ENCODE assay signal across 21 cellular contexts in the genomic region with DNA sequence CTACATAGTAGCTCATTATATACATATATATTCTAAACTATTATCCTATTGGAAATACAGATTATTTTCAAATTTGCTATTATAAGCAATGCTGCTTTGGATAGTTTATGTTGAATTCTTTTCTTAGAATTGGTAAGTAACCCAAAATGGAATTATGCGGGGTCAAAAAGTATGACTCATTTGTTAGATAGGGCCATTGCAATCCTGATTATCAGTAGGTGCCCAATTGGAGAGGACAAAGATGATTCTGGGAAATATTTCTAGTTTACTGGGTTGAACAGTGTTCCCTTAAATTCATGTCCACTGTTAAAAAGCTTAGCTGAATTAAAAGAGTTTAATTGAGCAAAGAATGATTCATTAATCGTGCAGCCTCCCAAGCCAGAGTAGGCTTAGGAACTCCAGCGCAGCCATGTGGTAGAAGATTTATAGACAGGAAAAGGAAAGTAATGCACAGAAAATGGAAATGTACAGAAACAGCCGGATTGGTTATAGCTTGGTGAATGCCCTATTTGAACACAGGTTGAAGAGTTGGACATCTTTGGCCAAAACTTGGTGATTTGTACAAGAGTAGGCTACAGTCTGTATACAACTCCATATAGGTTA.
DNase-seq lines count a peak whose midpoint lies in the region; ATAC-seq and TF ChIP-seq lines count a peak whose summit lies in the region.
"Had no signal": no experiment of that assay in that cellular context is flagged by ENCODE, and none has a peak within 500 bp of the region (broad histone marks: within the 10 kb centered on the region; RNA-seq: fewer than 3 reads in every experiment).

No MANE protein-coding gene starts in this region.

- no peak overlapping the region for H3K27ac Mint-ChIP-seq in MCF 10A (ENCODE audit: low read depth, unreplicated experiment)
- H3K27ac Mint-ChIP-seq: activated T-helper 2 cell treated with anti-CD3 and anti-CD28 coated beads, Interferon-gamma antibody, Interleukin-2, Interleukin-4, amounts not matched to agents 10 μg/mL and 5 μg/mL and 100 μg/mL, durations not matched to agents 14 hours and 24 hours and 36 hours; natural killer cell treated with Interleukin-12 subunit alpha and Interleukin-12 subunit beta and Interleukin-15 and Interleukin-18, amount 100 ng/mL, for 72 hours had no signal

- H3K4me2 ChIP-seq in mammary epithelial cell (ENCODE audit: insufficient read depth, low read depth, low read length) (no peak overlapping the region), MM.1S (ENCODE audit: low read depth, low read length) (no peak overlapping the region)

- no peaks in the 10 kb centered on the region for H3K9me3 Mint-ChIP-seq in MCF 10A (ENCODE audit: unreplicated experiment)
- H3K9me3 Mint-ChIP-seq: natural killer cell treated with Interleukin-12 subunit alpha and Interleukin-12 subunit beta and Interleukin-15 and Interleukin-18, amount 100 ng/mL, for 72 hours had no signal

- no peaks in the 10 kb centered on the region for H3K36me3 ChIP-seq in breast epithelium
- H3K36me3 ChIP-seq in mammary epithelial cell (ENCODE audit: insufficient read depth, low read length), result no peaks in the 10 kb centered on the region
- no peaks in the 10 kb centered on the region for H3K36me3 ChIP-seq in MM.1S (replicated peaks; ENCODE audit: insufficient read depth, low read length)
- H3K36me3 ChIP-seq: adrenal gland, prostate gland had no signal

- POLR2A ChIA-PET in MCF 10A (lab: Yijun Ruan, JAX), result interaction anchor here (0.7 to 1.2 kb wide), 3 partner anchors 33 to 342 kb away, joined by 3 read pairs; no protein-coding TSS in a partner anchor

- no peak overlapping the region for H3K4me3 Mint-ChIP-seq in MCF 10A (ENCODE audit: unreplicated experiment)
- H3K4me3 Mint-ChIP-seq: natural killer cell treated with Interleukin-12 subunit alpha and Interleukin-12 subunit beta and Interleukin-15 and Interleukin-18, amount 100 ng/mL, for 72 hours had no signal

- H3K27ac ChIP-seq in breast epithelium (no peak overlapping the region), mammary epithelial cell (ENCODE audit: insufficient read depth, low read depth, low read length) (no peak overlapping the region), MM.1S (ENCODE audit: low read length) (no peak overlapping the region)
- H3K27ac ChIP-seq: adrenal gland, coronary artery, epithelial cell of prostate, prostate gland had no signal

- in situ Hi-C loops in mammary epithelial cell (cut with MboI; ENCODE audit: low sequenced_read_pairs in 2 of 2), result loop anchor here in 1 of 2 donors (25.0 kb wide), 1 partner anchor 346 kb away; no protein-coding TSS in a partner anchor

- no peak for TF ChIP-seq POLR2A in breast epithelium (IDR thresholded peaks at IDR 0.05)
- TF ChIP-seq POLR2A in lower leg skin (IDR thresholded peaks at IDR 0.05), result no peak

- 95% methylated on average over 4 of the region's 4 CpGs for WGBS in mammary epithelial cell (ENCODE audit: low coverage, missing lambda C conversion rate)
- WGBS in lower leg skin, 2 donors, result 95 to 96% methylated on average over 4 of the region's 4 CpGs

- H4K20me1 ChIP-seq in mammary epithelial cell (ENCODE audit: insufficient read depth, low read length), result no peaks in the 10 kb centered on the region
- no peaks in the 10 kb centered on the region for H4K20me1 ChIP-seq in MM.1S (ENCODE audit: insufficient read depth, low read length)

- H3K9me3 ChIP-seq in breast epithelium (peaks cover 0 to 4% of the 10 kb centered on the region in 2 donors), mammary epithelial cell (replicated peaks; ENCODE audit: insufficient read depth, low read length) (no peaks in the 10 kb centered on the region), MM.1S (replicated peaks; ENCODE audit: insufficient read depth, low read length) (no peaks in the 10 kb centered on the region)
- H3K9me3 ChIP-seq: adrenal gland, Caco-2, prostate gland had no signal

- no peaks in the 10 kb centered on the region for H3K4me1 Mint-ChIP-seq in MCF 10A (ENCODE audit: insufficient read depth, unreplicated experiment)

- H3K9ac ChIP-seq in mammary epithelial cell (ENCODE audit: insufficient read depth, low read length), result no peak overlapping the region
- no peak overlapping the region for H3K9ac ChIP-seq in MM.1S (ENCODE audit: low read length)

- H3K9me2 ChIP-seq in MM.1S (replicated peaks; ENCODE audit: insufficient read depth, low read length), result no peaks in the 10 kb centered on the region

- H3K27me3 Mint-ChIP-seq in MCF 10A (ENCODE audit: insufficient read depth, unreplicated experiment), result no peaks in the 10 kb centered on the region
- H3K27me3 Mint-ChIP-seq: natural killer cell treated with Interleukin-12 subunit alpha and Interleukin-12 subunit beta and Interleukin-15 and Interleukin-18, amount 100 ng/mL, for 72 hours had no signal

- H3K27me3 ChIP-seq in breast epithelium, result no peaks in the 10 kb centered on the region
- H3K27me3 ChIP-seq in mammary epithelial cell (ENCODE audit: insufficient read depth, low read length), result no peaks in the 10 kb centered on the region
- no peaks in the 10 kb centered on the region for H3K27me3 ChIP-seq in MM.1S (replicated peaks; ENCODE audit: insufficient read depth, low read length)
- H3K27me3 ChIP-seq: adrenal gland had no signal

- CTCF ChIA-PET in MCF 10A (lab: Yijun Ruan, JAX), result interaction anchor here (0.6 to 1.4 kb wide), 5 partner anchors 9 to 351 kb away, joined by 3 to 4 read pairs (median 3); no protein-coding TSS in a partner anchor
- CTCF ChIA-PET in mammary epithelial cell (lab: Charles Lee; ENCODE audit: low non-redundant PET), result interaction anchor here (0.7 to 1.5 kb wide), 2 partner anchors 345 to 509 kb away, joined by 4 to 15 read pairs; no protein-coding TSS in a partner anchor

- intact Hi-C loops in MCF 10A (cut with micrococcal nuclease) (loop anchor here (5.0 to 10.0 kb wide), 2 partner anchors 226 to 343 kb away; no protein-coding TSS in a partner anchor), breast epithelium (cut with DNase I; ENCODE audit: low total_unique reads) (no loop called here), mammary epithelial cell (cut with micrococcal nuclease) (loop anchor here (1.0 kb wide), 1 partner anchor 345 kb away; no protein-coding TSS in a partner anchor), lower leg skin (cut with DNase I; ENCODE audit: low total_unique reads) (no loop called here)

- H3K4me1 ChIP-seq in breast epithelium (no peaks in the 10 kb centered on the region), mammary epithelial cell (ENCODE audit: insufficient read depth, low read length) (no peaks in the 10 kb centered on the region), MM.1S (ENCODE audit: low read length) (no peaks in the 10 kb centered on the region)
- H3K4me1 ChIP-seq: adrenal gland, Caco-2, prostate gland had no signal

- H3F3A ChIP-seq in MM.1S (ENCODE audit: insufficient read depth, low read length), result no peaks in the 10 kb centered on the region

- H3K79me2 ChIP-seq in mammary epithelial cell (ENCODE audit: insufficient read depth, low read length) (no peaks in the 10 kb centered on the region), MM.1S (ENCODE audit: low read length) (no peaks in the 10 kb centered on the region)

- DNase-seq in MCF 10A (ENCODE audit: unreplicated experiment), result peak; percentile 7
- DNase-seq in breast epithelium (ENCODE audit: low spot score in 2 of 2), result no peak
- DNase-seq in NCI-H446 treated with DMSO at 0.1 percent for 48 hours (lab: John Stamatoyannopoulos, UW), result peak; percentile 24
- no peak for DNase-seq in mammary epithelial cell
- DNase-seq in lower leg skin (ENCODE audit: low spot score in 2 of 2), result no peak
- DNase-seq in MM.1S, result no peak
- DNase-seq in NCI-H524 treated with DMSO at 0.1 percent for 48 hours (lab: John Stamatoyannopoulos, UW), result no peak
- DNase-seq: activated CD8-positive, alpha-beta memory T cell treated with anti-CD3 and anti-CD28 coated beads for 24 hours; adrenal gland; Caco-2; head of caudate nucleus; NCI-H1092 treated with DMSO at 0.1 percent for 48 hours; NCI-H2107; stimulated activated CD4-positive, alpha-beta T cell treated with anti-CD3 and anti-CD28 coated beads, Interleukin-12 subunit alpha, Interleukin-12 subunit beta, amount 100 ng/mL, for 4 hours; stimulated activated naive CD8-positive, alpha-beta T cell treated with anti-CD3 and anti-CD28 coated beads, Interleukin-15, Interleukin-2, amounts not matched to agents 100 U/mL and 50 U/mL, for 24 hours had no signal

- dilution Hi-C loops in mammary epithelial cell (cut with HindIII; ENCODE audit: low sequenced_read_pairs), result no loop called here

- no peaks in the 10 kb centered on the region for H3K36me3 Mint-ChIP-seq in MCF 10A (ENCODE audit: insufficient read depth, unreplicated experiment)

- H3K4me3 ChIP-seq in breast epithelium, result no peak overlapping the region
- H3K4me3 ChIP-seq in mammary epithelial cell (replicated peaks in 1 of 3; ENCODE audit: insufficient read depth in 1 of 3, low read depth in 2 of 3, low read length in 3 of 3), result no peak overlapping the region
- no peak overlapping the region for H3K4me3 ChIP-seq in lower leg skin (ENCODE audit: low read depth, poor library complexity, severe bottlenecking)
- no peak overlapping the region for H3K4me3 ChIP-seq in MM.1S (ENCODE audit: low read length)
- H3K4me3 ChIP-seq: adrenal gland, coronary artery, prostate gland had no signal

- TF ChIP-seq CTCF in MCF 10A (IDR thresholded peaks at IDR 0.05; ENCODE audit: unreplicated experiment) (no peak), breast epithelium (IDR thresholded peaks at IDR 0.05) (no peak), mammary epithelial cell (conservative IDR thresholded peaks at IDR 0.05 in 1 of 2, IDR thresholded peaks at IDR 0.05 in 1 of 2; ENCODE audit: extremely low read depth in 1 of 2, insufficient read depth in 1 of 2, low read depth in 1 of 2, low read length in 2 of 2) (peak; percentile 8 to 37), lower leg skin (IDR thresholded peaks at IDR 0.05) (no peak), MM.1S (IDR thresholded peaks at IDR 0.05; ENCODE audit: low read length) (no peak)

- BruUV-seq in MCF 10A (replicated peaks; lab: Mats Ljungman, UMichigan), result no TSS peak
- no TSS peak for BruUV-seq in mammary epithelial cell (replicated peaks; lab: Mats Ljungman, UMichigan)

- no peak for ATAC-seq in HG02642 (IDR thresholded peaks at IDR 0.05; ENCODE audit: poor library complexity, unreplicated experiment)
- ATAC-seq: natural killer cell treated with Interleukin-12 subunit alpha and Interleukin-12 subunit beta and Interleukin-15 and Interleukin-18, amount 100 ng/mL, for 72 hours; stimulated activated naive CD8-positive, alpha-beta T cell treated with anti-CD3 and anti-CD28 coated beads, Interleukin-15, Interleukin-2, amounts not matched to agents 100 U/mL and 50 U/mL, for 24 hours had no signal

- H2AFZ ChIP-seq in mammary epithelial cell (ENCODE audit: low read depth, low read length), result no peak overlapping the region
- no peak overlapping the region for H2AFZ ChIP-seq in MM.1S (ENCODE audit: low read length)

Comparison
In these comparisons a context has a peak if more than half of its experiments do, and no peak if none do; other contexts are left out.
1. DNase-seq: peak in MCF 10A (single experiment) and NCI-H446 treated with DMSO at 0.1 percent for 48 hours (single experiment); none in breast epithelium (0 of 2), mammary epithelial cell (single experiment), lower leg skin (0 of 2), MM.1S (single experiment) and NCI-H524 treated with DMSO at 0.1 percent for 48 hours (single experiment).
2. CTCF ChIP-seq: peak in mammary epithelial cell (2 of 2); none in MCF 10A (single experiment), breast epithelium (0 of 3), lower leg skin (0 of 3) and MM.1S (single experiment).
3. intact Hi-C loops: an anchor here in MCF 10A (5.0 to 10.0 kb wide) and mammary epithelial cell (1.0 kb wide); none called in breast epithelium and lower leg skin.